Comparison of ENCODE assay signal across 1 cellular context in genomic region chr4:78038704-78039103, GRCh38.
TF ChIP-seq lines count a peak whose summit lies in the region.

No MANE protein-coding gene starts in this region.

TF ChIP-seq in GM23338, 12 proteins besides CTCF, POLR2A, EP300 and RAD21 (continued from another document):
- TF ChIP-seq EZH2phosphoT487 (IDR thresholded peaks at IDR 0.05; ENCODE audit: unreplicated experiment): no peak
- TF ChIP-seq ZNF331 (CRISPR knock-in tag; IDR thresholded peaks at IDR 0.05; ENCODE audit: low read depth): no peak
- TF ChIP-seq NANOG (IDR thresholded peaks at IDR 0.05; ENCODE audit: borderline replicate concordance): no peak
- TF ChIP-seq, protein P1, sequence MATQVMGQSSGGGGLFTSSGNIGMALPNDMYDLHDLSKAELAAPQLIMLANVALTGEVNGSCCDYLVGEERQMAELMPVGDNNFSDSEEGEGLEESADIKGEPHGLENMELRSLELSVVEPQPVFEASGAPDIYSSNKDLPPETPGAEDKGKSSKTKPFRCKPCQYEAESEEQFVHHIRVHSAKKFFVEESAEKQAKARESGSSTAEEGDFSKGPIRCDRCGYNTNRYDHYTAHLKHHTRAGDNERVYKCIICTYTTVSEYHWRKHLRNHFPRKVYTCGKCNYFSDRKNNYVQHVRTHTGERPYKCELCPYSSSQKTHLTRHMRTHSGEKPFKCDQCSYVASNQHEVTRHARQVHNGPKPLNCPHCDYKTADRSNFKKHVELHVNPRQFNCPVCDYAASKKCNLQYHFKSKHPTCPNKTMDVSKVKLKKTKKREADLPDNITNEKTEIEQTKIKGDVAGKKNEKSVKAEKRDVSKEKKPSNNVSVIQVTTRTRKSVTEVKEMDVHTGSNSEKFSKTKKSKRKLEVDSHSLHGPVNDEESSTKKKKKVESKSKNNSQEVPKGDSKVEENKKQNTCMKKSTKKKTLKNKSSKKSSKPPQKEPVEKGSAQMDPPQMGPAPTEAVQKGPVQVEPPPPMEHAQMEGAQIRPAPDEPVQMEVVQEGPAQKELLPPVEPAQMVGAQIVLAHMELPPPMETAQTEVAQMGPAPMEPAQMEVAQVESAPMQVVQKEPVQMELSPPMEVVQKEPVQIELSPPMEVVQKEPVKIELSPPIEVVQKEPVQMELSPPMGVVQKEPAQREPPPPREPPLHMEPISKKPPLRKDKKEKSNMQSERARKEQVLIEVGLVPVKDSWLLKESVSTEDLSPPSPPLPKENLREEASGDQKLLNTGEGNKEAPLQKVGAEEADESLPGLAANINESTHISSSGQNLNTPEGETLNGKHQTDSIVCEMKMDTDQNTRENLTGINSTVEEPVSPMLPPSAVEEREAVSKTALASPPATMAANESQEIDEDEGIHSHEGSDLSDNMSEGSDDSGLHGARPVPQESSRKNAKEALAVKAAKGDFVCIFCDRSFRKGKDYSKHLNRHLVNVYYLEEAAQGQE (IDR thresholded peaks at IDR 0.05; ENCODE audit: unreplicated experiment): no peak
- no peak for TF ChIP-seq JUNB (IDR thresholded peaks at IDR 0.05; ENCODE audit: unreplicated experiment)
- no peak for TF ChIP-seq EZH2 (IDR thresholded peaks at IDR 0.05; ENCODE audit: low read depth, unreplicated experiment)
- TF ChIP-seq STAT1 (IDR thresholded peaks at IDR 0.05; ENCODE audit: unreplicated experiment): no peak
- no peak for TF ChIP-seq ZNF114 (CRISPR knock-in tag; IDR thresholded peaks at IDR 0.05)
